Comparison of ENCODE assay signal across 1 cellular context in the genomic region with DNA sequence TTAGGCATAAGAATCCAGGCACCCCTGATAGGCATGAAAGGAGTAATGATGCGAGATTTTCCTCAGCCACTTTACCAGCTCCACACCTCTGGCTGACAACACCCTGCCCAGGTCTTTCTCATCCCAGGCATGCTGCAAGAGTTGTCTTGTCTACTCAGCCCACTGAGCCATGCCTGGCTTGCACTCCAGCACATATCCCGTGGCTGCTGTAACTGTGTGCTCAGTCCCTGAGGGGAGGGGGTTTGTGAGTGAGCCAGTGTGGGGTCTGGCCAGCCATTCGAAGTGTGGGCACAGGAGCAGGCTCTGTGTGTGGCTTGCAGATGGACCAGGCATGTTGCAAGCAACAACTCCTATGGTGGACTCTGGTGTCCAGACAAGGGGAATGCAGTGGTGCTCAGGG.
TF ChIP-seq lines count a peak whose summit lies in the region.

No MANE protein-coding gene starts in this region.

TF ChIP-seq in WTC11, 78 proteins besides CTCF, POLR2A, EP300 and RAD21 (continued from another document):
- TF ChIP-seq, protein P1, sequence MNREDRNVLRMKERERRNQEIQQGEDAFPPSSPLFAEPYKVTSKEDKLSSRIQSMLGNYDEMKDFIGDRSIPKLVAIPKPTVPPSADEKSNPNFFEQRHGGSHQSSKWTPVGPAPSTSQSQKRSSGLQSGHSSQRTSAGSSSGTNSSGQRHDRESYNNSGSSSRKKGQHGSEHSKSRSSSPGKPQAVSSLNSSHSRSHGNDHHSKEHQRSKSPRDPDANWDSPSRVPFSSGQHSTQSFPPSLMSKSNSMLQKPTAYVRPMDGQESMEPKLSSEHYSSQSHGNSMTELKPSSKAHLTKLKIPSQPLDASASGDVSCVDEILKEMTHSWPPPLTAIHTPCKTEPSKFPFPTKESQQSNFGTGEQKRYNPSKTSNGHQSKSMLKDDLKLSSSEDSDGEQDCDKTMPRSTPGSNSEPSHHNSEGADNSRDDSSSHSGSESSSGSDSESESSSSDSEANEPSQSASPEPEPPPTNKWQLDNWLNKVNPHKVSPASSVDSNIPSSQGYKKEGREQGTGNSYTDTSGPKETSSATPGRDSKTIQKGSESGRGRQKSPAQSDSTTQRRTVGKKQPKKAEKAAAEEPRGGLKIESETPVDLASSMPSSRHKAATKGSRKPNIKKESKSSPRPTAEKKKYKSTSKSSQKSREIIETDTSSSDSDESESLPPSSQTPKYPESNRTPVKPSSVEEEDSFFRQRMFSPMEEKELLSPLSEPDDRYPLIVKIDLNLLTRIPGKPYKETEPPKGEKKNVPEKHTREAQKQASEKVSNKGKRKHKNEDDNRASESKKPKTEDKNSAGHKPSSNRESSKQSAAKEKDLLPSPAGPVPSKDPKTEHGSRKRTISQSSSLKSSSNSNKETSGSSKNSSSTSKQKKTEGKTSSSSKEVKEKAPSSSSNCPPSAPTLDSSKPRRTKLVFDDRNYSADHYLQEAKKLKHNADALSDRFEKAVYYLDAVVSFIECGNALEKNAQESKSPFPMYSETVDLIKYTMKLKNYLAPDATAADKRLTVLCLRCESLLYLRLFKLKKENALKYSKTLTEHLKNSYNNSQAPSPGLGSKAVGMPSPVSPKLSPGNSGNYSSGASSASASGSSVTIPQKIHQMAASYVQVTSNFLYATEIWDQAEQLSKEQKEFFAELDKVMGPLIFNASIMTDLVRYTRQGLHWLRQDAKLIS (CRISPR knock-in tag; IDR thresholded peaks at IDR 0.05; ENCODE audit: borderline replicate concordance), result no peak
- TF ChIP-seq ELF4 (CRISPR knock-in tag; IDR thresholded peaks at IDR 0.05; ENCODE audit: low read depth), result no peak
- TF ChIP-seq, protein P2, sequence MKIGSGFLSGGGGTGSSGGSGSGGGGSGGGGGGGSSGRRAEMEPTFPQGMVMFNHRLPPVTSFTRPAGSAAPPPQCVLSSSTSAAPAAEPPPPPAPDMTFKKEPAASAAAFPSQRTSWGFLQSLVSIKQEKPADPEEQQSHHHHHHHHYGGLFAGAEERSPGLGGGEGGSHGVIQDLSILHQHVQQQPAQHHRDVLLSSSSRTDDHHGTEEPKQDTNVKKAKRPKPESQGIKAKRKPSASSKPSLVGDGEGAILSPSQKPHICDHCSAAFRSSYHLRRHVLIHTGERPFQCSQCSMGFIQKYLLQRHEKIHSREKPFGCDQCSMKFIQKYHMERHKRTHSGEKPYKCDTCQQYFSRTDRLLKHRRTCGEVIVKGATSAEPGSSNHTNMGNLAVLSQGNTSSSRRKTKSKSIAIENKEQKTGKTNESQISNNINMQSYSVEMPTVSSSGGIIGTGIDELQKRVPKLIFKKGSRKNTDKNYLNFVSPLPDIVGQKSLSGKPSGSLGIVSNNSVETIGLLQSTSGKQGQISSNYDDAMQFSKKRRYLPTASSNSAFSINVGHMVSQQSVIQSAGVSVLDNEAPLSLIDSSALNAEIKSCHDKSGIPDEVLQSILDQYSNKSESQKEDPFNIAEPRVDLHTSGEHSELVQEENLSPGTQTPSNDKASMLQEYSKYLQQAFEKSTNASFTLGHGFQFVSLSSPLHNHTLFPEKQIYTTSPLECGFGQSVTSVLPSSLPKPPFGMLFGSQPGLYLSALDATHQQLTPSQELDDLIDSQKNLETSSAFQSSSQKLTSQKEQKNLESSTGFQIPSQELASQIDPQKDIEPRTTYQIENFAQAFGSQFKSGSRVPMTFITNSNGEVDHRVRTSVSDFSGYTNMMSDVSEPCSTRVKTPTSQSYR (CRISPR knock-in tag; IDR thresholded peaks at IDR 0.05), result no peak
- TF ChIP-seq, protein P3, sequence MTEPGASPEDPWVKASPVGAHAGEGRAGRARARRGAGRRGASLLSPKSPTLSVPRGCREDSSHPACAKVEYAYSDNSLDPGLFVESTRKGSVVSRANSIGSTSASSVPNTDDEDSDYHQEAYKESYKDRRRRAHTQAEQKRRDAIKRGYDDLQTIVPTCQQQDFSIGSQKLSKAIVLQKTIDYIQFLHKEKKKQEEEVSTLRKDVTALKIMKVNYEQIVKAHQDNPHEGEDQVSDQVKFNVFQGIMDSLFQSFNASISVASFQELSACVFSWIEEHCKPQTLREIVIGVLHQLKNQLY (CRISPR knock-in tag; IDR thresholded peaks at IDR 0.05), result no peak
- TF ChIP-seq ZNF317 (CRISPR knock-in tag; IDR thresholded peaks at IDR 0.05; ENCODE audit: borderline replicate concordance, low read depth), result no peak
- TF ChIP-seq SP1 (CRISPR knock-in tag; conservative IDR thresholded peaks at IDR 0.05), result no peak
